In the genomic region with DNA sequence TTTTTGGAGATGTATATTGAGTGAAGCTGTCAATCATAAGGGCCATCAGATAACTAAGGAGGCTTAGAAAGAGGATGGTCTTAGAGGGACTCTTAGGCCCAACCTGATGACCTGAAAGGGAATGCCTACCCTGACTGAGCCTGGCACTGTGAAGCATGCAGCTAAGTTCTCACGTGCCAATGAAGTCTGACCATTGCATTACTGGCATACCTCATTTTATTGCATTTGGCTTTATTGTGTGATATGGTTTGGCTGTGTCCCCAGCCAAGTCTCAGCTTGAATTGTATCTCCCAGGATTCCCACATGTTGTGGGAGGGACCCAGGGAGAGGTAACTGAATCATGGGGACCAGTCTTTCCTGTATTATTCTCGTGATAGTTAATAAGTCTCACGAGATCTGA, we compare ENCODE assay signal across 19 cellular contexts.
A peak's percentile ranks its signal among the peaks of the same experiment; 100 is the strongest.
DNase-seq lines count a peak whose midpoint lies in the region; ATAC-seq lines count a peak whose summit lies in the region.
"Had no signal": no experiment of that assay in that cellular context is flagged by ENCODE, and none has a peak within 500 bp of the region (broad histone marks: within the 10 kb centered on the region; RNA-seq: fewer than 3 reads in every experiment).

No MANE protein-coding gene starts in this region.

- no peaks in the 10 kb centered on the region for H3K36me3 ChIP-seq in MG63
- H3K36me3 ChIP-seq: BE2C, Peyer's patch, SJCRH30 had no signal

- H3K9me3 ChIP-seq in MG63, result no peaks in the 10 kb centered on the region
- H3K9me3 ChIP-seq: BE2C, Peyer's patch, SJCRH30 had no signal

- DNase-seq in left ventricle myocardium superior, result no peak
- no peak for DNase-seq in left cardiac atrium
- DNase-seq in MG63, result peak; percentile 81
- peak; percentile 20 for DNase-seq in fibroblast of peridontal ligament (ENCODE audit: extremely low read depth)
- no peak for DNase-seq in effector CD4-positive, alpha-beta T cell
- DNase-seq in DMS 273 treated with DMSO at 0.1 percent for 48 hours (lab: John Stamatoyannopoulos, UW), result no peak
- no peak for DNase-seq in SW 1271 (lab: John Stamatoyannopoulos, UW)
- DNase-seq: 8988T; BE2C; CD4-positive, CD25-positive, alpha-beta regulatory T cell; DMS79; KG1; NCI-H1105; NCI-H146; NCI-H2029; NCI-H226; NCI-H510A treated with DMSO at 0.1 percent for 48 hours; Peyer's patch had no signal

- intact Hi-C loops in left ventricle myocardium superior (cut with micrococcal nuclease) (no loop called here), left cardiac atrium (cut with DNase I) (no loop called here)

- ATAC-seq in left ventricle myocardium superior (peak; percentile 55), left cardiac atrium (no peak)

- no peaks in the 10 kb centered on the region for H3K27me3 ChIP-seq in MG63
- H3K27me3 ChIP-seq: BE2C, Peyer's patch, SJCRH30 had no signal

- H3K4me3 ChIP-seq in MG63, result no peak overlapping the region
- H3K4me3 ChIP-seq: Peyer's patch, SJCRH30 had no signal

Comparison
In these comparisons a context has a peak if more than half of its experiments do, and no peak if none do; other contexts are left out.
1. DNase-seq: peak in MG63 (single experiment) and fibroblast of peridontal ligament (single experiment); none in left ventricle myocardium superior (single experiment), left cardiac atrium (single experiment), effector CD4-positive, alpha-beta T cell (single experiment), DMS 273 treated with DMSO at 0.1 percent for 48 hours (single experiment) and SW 1271 (0 of 2).